ENCODE assay signal across 12 cellular contexts in genomic region chr1:184595609-184596008, GRCh38.
DNase-seq lines count a peak whose midpoint lies in the region; TF ChIP-seq lines count a peak whose summit lies in the region.
"Had no signal": no experiment of that assay in that cellular context is flagged by ENCODE, and none has a peak within 500 bp of the region (broad histone marks: within the 10 kb centered on the region; RNA-seq: fewer than 3 reads in every experiment).

No MANE protein-coding gene starts in this region.

- no peak overlapping the region for H3K4me3 ChIP-seq in choroid plexus epithelial cell (ENCODE audit: low read depth, low read length)
- H3K4me3 ChIP-seq: right atrium auricular region had no signal

- no peak for TF ChIP-seq CTCF in choroid plexus epithelial cell (conservative IDR thresholded peaks at IDR 0.05; ENCODE audit: low read depth, low read length)

- DNase-seq in Daoy (ENCODE audit: low read depth), result peak; percentile 18
- DNase-seq in MV-4-11 (lab: John Stamatoyannopoulos, UW), result peak; percentile 17
- DNase-seq in choroid plexus epithelial cell (ENCODE audit: low read depth), result peak; percentile 50
- peak; percentile 16 for DNase-seq in myocyte (ENCODE audit: low read depth)
- no peak for DNase-seq in activated T-cell treated with anti-CD3 and anti-CD28 coated beads for 4 hours
- no peak for DNase-seq in SKM-1 (lab: John Stamatoyannopoulos, UW; ENCODE audit: unreplicated experiment)
- DNase-seq in HUDEP-2 (lab: John Stamatoyannopoulos, UW; ENCODE audit: unreplicated experiment in 76 of 76), result no peak
- DNase-seq in SHP77 treated with DMSO at 0.1 percent for 48 hours (lab: John Stamatoyannopoulos, UW), result no peak
- DNase-seq: activated CD4-positive, alpha-beta T cell treated with anti-CD3 and anti-CD28 coated beads, Interleukin-2, amount 10 ng/mL, durations not matched to agents 7 days and 5 days; CD4-positive, alpha-beta T cell; T-helper 1 cell had no signal

Comparison
In these comparisons a context has a peak if more than half of its experiments do, and no peak if none do; other contexts are left out.
1. DNase-seq: peak in Daoy (single experiment), MV-4-11 (single experiment), choroid plexus epithelial cell (single experiment) and myocyte (single experiment); none in activated T-cell treated with anti-CD3 and anti-CD28 coated beads for 4 hours (single experiment), SKM-1 (single experiment), HUDEP-2 (0 of 76) and SHP77 treated with DMSO at 0.1 percent for 48 hours (single experiment).